ENCODE assay signal across 18 cellular contexts in the genomic region with DNA sequence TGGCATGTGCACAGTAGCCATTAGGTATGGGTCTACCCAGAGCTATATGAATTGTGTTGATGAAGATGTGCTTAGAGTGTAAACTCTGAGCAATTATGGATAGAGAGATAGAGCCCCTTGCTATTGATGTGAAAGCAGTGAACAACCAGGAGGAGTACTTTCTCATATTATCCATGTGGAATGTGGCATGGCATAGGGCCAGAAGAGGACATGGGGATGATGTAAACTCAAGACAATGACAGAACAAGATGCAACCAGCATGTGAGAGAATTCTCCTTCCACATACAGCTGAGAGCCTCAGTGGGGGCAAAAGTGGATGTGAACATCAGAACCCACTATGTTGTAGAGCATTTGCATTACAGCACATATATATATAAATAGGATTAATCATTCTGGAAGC. TPM values are rescaled to one million over a fixed set of nuclear protein-coding genes. Genes with fewer than 3 reads are reported as not detected.
DNase-seq lines count a peak whose midpoint lies in the region; ATAC-seq and TF ChIP-seq lines count a peak whose summit lies in the region.
"Had no signal": no experiment of that assay in that cellular context is flagged by ENCODE, and none has a peak within 500 bp of the region (broad histone marks: within the 10 kb centered on the region; RNA-seq: fewer than 3 reads in every experiment).

No MANE protein-coding gene starts in this region.

- H3K4me3 ChIP-seq in right lobe of liver, result no peak overlapping the region
- H3K4me3 ChIP-seq: upper lobe of right lung had no signal

- H3K4me3 Mint-ChIP-seq in activated naive CD8-positive, alpha-beta T cell treated with anti-CD3 and anti-CD28 coated beads for 36 hours, result no peak overlapping the region
- no peak overlapping the region for H3K4me3 Mint-ChIP-seq in natural killer cell treated with Interleukin-12 subunit alpha and Interleukin-12 subunit beta and Interleukin-15 and Interleukin-18, amount 100 ng/mL, for 72 hours
- H3K4me3 Mint-ChIP-seq: central memory CD8-positive, alpha-beta T cell; immature natural killer cell had no signal

- intact Hi-C loops in right lobe of liver (cut with DNase I), result no loop called here

- no peak overlapping the region for H3K27ac ChIP-seq in right lobe of liver
- H3K27ac ChIP-seq: C4-2B, HL-60, neutrophil, upper lobe of right lung had no signal

- peaks cover 19% of the 10 kb centered on the region for H3K27me3 Mint-ChIP-seq in activated naive CD8-positive, alpha-beta T cell treated with anti-CD3 and anti-CD28 coated beads for 36 hours
- peaks cover 18 to 19% of the 10 kb centered on the region in 2 donors for H3K27me3 Mint-ChIP-seq in natural killer cell treated with Interleukin-12 subunit alpha and Interleukin-12 subunit beta and Interleukin-15 and Interleukin-18, amount 100 ng/mL, for 72 hours

- no peaks in the 10 kb centered on the region for H3K4me1 Mint-ChIP-seq in activated naive CD8-positive, alpha-beta T cell treated with anti-CD3 and anti-CD28 coated beads for 36 hours
- no peaks in the 10 kb centered on the region for H3K4me1 Mint-ChIP-seq in natural killer cell treated with Interleukin-12 subunit alpha and Interleukin-12 subunit beta and Interleukin-15 and Interleukin-18, amount 100 ng/mL, for 72 hours (ENCODE audit: low read depth in 2 of 2)
- H3K4me1 Mint-ChIP-seq: central memory CD8-positive, alpha-beta T cell; immature natural killer cell had no signal

- in situ Hi-C loops in ACHN (cut with HindIII; ENCODE audit: low pct_ligation_motif_present, low pct_unique_long_range_greater_than_20kb, low sequenced_read_pairs), result no loop called here

- TF ChIP-seq POLR2A in right lobe of liver (IDR thresholded peaks at IDR 0.05), result no peak

- H3K27me3 ChIP-seq in right lobe of liver, result no peaks in the 10 kb centered on the region
- H3K27me3 ChIP-seq: neutrophil had no signal

- H3K36me3 ChIP-seq in right lobe of liver, result no peaks in the 10 kb centered on the region
- H3K36me3 ChIP-seq: neutrophil, upper lobe of right lung had no signal

- H3K4me1 ChIP-seq in right lobe of liver, result no peaks in the 10 kb centered on the region
- H3K4me1 ChIP-seq: upper lobe of right lung had no signal

- DNase-seq in ACHN (peak; percentile 41), NCI-H226 (peak; percentile 69), dedifferentiated amniotic fluid mesenchymal stem cell (ENCODE audit: extremely low spot score) (peak; percentile 17), kidney tubule cell (ENCODE audit: low spot score) (peak; percentile 70), right lobe of liver (no peak), activated gamma-delta T cell treated with Interleukin-2 at 50 U/mL for 16 hours (no peak)
- no peak for DNase-seq in activated naive CD8-positive, alpha-beta T cell treated with anti-CD3 and anti-CD28 coated beads for 36 hours
- no peak for DNase-seq in natural killer cell treated with Interleukin-12 subunit alpha and Interleukin-12 subunit beta and Interleukin-15 and Interleukin-18, amount 100 ng/mL, for 72 hours (ENCODE audit: low spot score)
- DNase-seq: activated CD4-positive, alpha-beta T cell treated with anti-CD3 and anti-CD28 coated beads, Interleukin-2, amount 50 U/mL, for 4 hours; immature natural killer cell; NCI-H2171 treated with DMSO at 0.1 percent for 48 hours; SIG-M5; upper lobe of right lung had no signal

- ATAC-seq in natural killer cell treated with Interleukin-12 subunit alpha and Interleukin-12 subunit beta and Interleukin-15 and Interleukin-18, amount 100 ng/mL, for 72 hours, result no peak
- ATAC-seq in right lobe of liver, result no peak
- ATAC-seq: upper lobe of right lung had no signal

- H3K27ac Mint-ChIP-seq in activated naive CD8-positive, alpha-beta T cell treated with anti-CD3 and anti-CD28 coated beads for 36 hours, result no peak overlapping the region
- H3K27ac Mint-ChIP-seq in natural killer cell treated with Interleukin-12 subunit alpha and Interleukin-12 subunit beta and Interleukin-15 and Interleukin-18, amount 100 ng/mL, for 72 hours, result no peak overlapping the region
- H3K27ac Mint-ChIP-seq: immature natural killer cell had no signal

- H3K9me3 Mint-ChIP-seq in activated naive CD8-positive, alpha-beta T cell treated with anti-CD3 and anti-CD28 coated beads for 36 hours, result no peaks in the 10 kb centered on the region
- H3K9me3 Mint-ChIP-seq in natural killer cell treated with Interleukin-12 subunit alpha and Interleukin-12 subunit beta and Interleukin-15 and Interleukin-18, amount 100 ng/mL, for 72 hours, result no peaks in the 10 kb centered on the region
- H3K9me3 Mint-ChIP-seq: central memory CD8-positive, alpha-beta T cell; immature natural killer cell had no signal

- no peak for TF ChIP-seq CTCF in right lobe of liver (IDR thresholded peaks at IDR 0.05)

- no peaks in the 10 kb centered on the region for H3K9me3 ChIP-seq in right lobe of liver
- H3K9me3 ChIP-seq: neutrophil, upper lobe of right lung had no signal

- H3K36me3 Mint-ChIP-seq in activated naive CD8-positive, alpha-beta T cell treated with anti-CD3 and anti-CD28 coated beads for 36 hours, result no peaks in the 10 kb centered on the region
- no peaks in the 10 kb centered on the region for H3K36me3 Mint-ChIP-seq in natural killer cell treated with Interleukin-12 subunit alpha and Interleukin-12 subunit beta and Interleukin-15 and Interleukin-18, amount 100 ng/mL, for 72 hours
- H3K36me3 Mint-ChIP-seq: immature natural killer cell had no signal

RNA-seq across cellular contexts. Expression of a gene that starts 36.4 kb away (rescaled TPM):
- not detected for total RNA-seq in activated naive CD8-positive, alpha-beta T cell treated with anti-CD3 and anti-CD28 coated beads for 36 hours
- total RNA-seq in natural killer cell treated with Interleukin-12 subunit alpha and Interleukin-12 subunit beta and Interleukin-15 and Interleukin-18, amount 100 ng/mL, for 72 hours, result not detected
- under 1 TPM in 3 of 6 experiments, not detected in 3; 0.12 to 0.31 (median 0.14) TPM for total RNA-seq in right lobe of liver
- total RNA-seq: T-helper 1 cell treated with Interleukin-12 subunit alpha and Interleukin-12 subunit beta and Interleukin-4 antibody, amounts not matched to agents 30 ng/mL and 1 ng/mL, for 36 hours had no signal

Comparison
In these comparisons a context has a peak if more than half of its experiments do, and no peak if none do; other contexts are left out.
1. DNase-seq: peak in ACHN (single experiment), NCI-H226 (single experiment), dedifferentiated amniotic fluid mesenchymal stem cell (single experiment) and kidney tubule cell (single experiment); none in activated naive CD8-positive, alpha-beta T cell treated with anti-CD3 and anti-CD28 coated beads for 36 hours (single experiment), natural killer cell treated with Interleukin-12 subunit alpha and Interleukin-12 subunit beta and Interleukin-15 and Interleukin-18, amount 100 ng/mL, for 72 hours (single experiment), right lobe of liver (0 of 3) and activated gamma-delta T cell treated with Interleukin-2 at 50 U/mL for 16 hours (single experiment).